In the genomic region with DNA sequence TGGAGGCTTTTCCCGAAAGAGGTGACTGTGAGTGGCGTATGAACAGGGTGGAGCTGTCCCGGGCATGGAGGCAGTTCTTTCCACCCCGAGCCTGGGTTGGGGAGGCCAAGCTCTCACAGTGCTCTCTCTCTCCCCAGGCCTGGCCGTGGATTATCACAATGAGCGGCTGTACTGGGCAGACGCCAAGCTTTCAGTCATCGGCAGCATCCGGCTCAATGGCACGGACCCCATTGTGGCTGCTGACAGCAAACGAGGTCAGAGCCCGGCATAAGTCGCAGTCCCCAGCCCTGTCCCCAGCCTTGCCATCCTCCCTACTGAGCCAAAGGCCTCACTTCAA, we compare ENCODE assay signal across 22 cellular contexts. TPM values are rescaled to one million over a fixed set of nuclear protein-coding genes. Genes with fewer than 3 reads are reported as not detected.
DNase-seq lines count a peak whose midpoint lies in the region.
"Had no signal": no experiment of that assay in that cellular context is flagged by ENCODE, and none has a peak within 500 bp of the region (broad histone marks: within the 10 kb centered on the region; RNA-seq: fewer than 3 reads in every experiment).

No MANE protein-coding gene starts in this region.

- H3K27ac ChIP-seq in layer of hippocampus (ENCODE audit: low read depth, low read length) = peak overlapping the region; percentile 62
- H3K27ac ChIP-seq in substantia nigra (ENCODE audit: low read depth, low read length, poor library complexity, severe bottlenecking) = peak overlapping the region; percentile 69
- H3K27ac ChIP-seq: upper lobe of right lung had no signal

- H3K27me3 ChIP-seq in layer of hippocampus (ENCODE audit: control insufficient read depth, insufficient read depth, low read length) = no peaks in the 10 kb centered on the region
- H3K27me3 ChIP-seq: upper lobe of right lung had no signal

- DNase-seq in amygdala (lab: John Stamatoyannopoulos, UW) (peak in 45 of 56 donors; percentile 11 to 87 (median 61)), globus pallidus (ENCODE audit: low spot score) (peak; percentile 82), substantia nigra (lab: John Stamatoyannopoulos, UW) (peak in 42 of 49 donors; percentile 13 to 88 (median 48)), GDM1 (lab: John Stamatoyannopoulos, UW) (no peak), foreskin melanocyte (no peak), DMS153 (lab: John Stamatoyannopoulos, UW) (no peak)
- DNase-seq in activated T-helper 1 cell treated with anti-CD3 and anti-CD28 coated beads, Interleukin-12 subunit alpha, Interleukin-12 subunit beta, Interleukin-2, Interleukin-4 antibody, amounts not matched to agents 30 ng/mL and 10 ng/mL and 1 ng/mL, durations not matched to agents 14 hours and 24 hours and 36 hours (ENCODE audit: low spot score) = no peak
- DNase-seq: activated B cell treated with CpG ODN at 0.5 μM for 24 hours; activated CD4-positive, alpha-beta memory T cell treated with anti-CD3 and anti-CD28 coated beads for 36 hours; activated naive CD4-positive, alpha-beta T cell treated with Interleukin-2 at 50 U/mL for 16 hours; activated T-cell treated with anti-CD3 and anti-CD28 coated beads, Interleukin-2, amount 50 U/mL, for 1 hour; DND-41; natural killer cell; NCI-H1105 treated with DMSO at 0.1 percent for 48 hours; NCI-H2081; NCI-H510A treated with DMSO at 0.1 percent for 48 hours; small intestine; stimulated activated CD4-positive, alpha-beta T cell treated with anti-CD3 and anti-CD28 coated beads, Interleukin-2, amount 100 ng/mL, for 48 hours; stimulated activated naive CD8-positive, alpha-beta T cell treated with anti-CD3 and anti-CD28 coated beads, Interleukin-15, amount 100 ng/mL, for 72 hours; upper lobe of right lung had no signal

- H3K9me3 Mint-ChIP-seq in activated T-helper 1 cell treated with anti-CD3 and anti-CD28 coated beads, Interleukin-12 subunit alpha, Interleukin-12 subunit beta, Interleukin-2, Interleukin-4 antibody, amounts not matched to agents 30 ng/mL and 10 ng/mL and 1 ng/mL, durations not matched to agents 14 hours and 24 hours and 36 hours = no peaks in the 10 kb centered on the region
- H3K9me3 Mint-ChIP-seq: activated B cell treated with CpG ODN at 0.5 μM for 24 hours; activated CD4-positive, alpha-beta memory T cell treated with anti-CD3 and anti-CD28 coated beads for 36 hours; natural killer cell; stimulated activated naive CD8-positive, alpha-beta T cell treated with anti-CD3 and anti-CD28 coated beads, Interleukin-15, amount 100 ng/mL, for 72 hours; T-helper 2 cell treated with Interferon-gamma antibody and Interleukin-4, amounts not matched to agents 5 μg/mL and 100 μg/mL, for 36 hours had no signal

- intact Hi-C loops in activated T-helper 1 cell treated with anti-CD3 and anti-CD28 coated beads, Interleukin-12 subunit alpha, Interleukin-12 subunit beta, Interleukin-2, Interleukin-4 antibody, amounts not matched to agents 30 ng/mL and 10 ng/mL and 1 ng/mL, durations not matched to agents 14 hours and 24 hours and 36 hours (cut with micrococcal nuclease) = no loop called here

- no peak overlapping the region for H3K4me3 Mint-ChIP-seq in activated T-helper 1 cell treated with anti-CD3 and anti-CD28 coated beads, Interleukin-12 subunit alpha, Interleukin-12 subunit beta, Interleukin-2, Interleukin-4 antibody, amounts not matched to agents 30 ng/mL and 10 ng/mL and 1 ng/mL, durations not matched to agents 14 hours and 24 hours and 36 hours
- H3K4me3 Mint-ChIP-seq: activated B cell treated with CpG ODN at 0.5 μM for 24 hours; activated CD4-positive, alpha-beta memory T cell treated with anti-CD3 and anti-CD28 coated beads for 36 hours; natural killer cell; stimulated activated naive CD8-positive, alpha-beta T cell treated with anti-CD3 and anti-CD28 coated beads, Interleukin-15, amount 100 ng/mL, for 72 hours; T-helper 2 cell treated with Interferon-gamma antibody and Interleukin-4, amounts not matched to agents 5 μg/mL and 100 μg/mL, for 36 hours had no signal

- H3K36me3 Mint-ChIP-seq in activated T-helper 1 cell treated with anti-CD3 and anti-CD28 coated beads, Interleukin-12 subunit alpha, Interleukin-12 subunit beta, Interleukin-2, Interleukin-4 antibody, amounts not matched to agents 30 ng/mL and 10 ng/mL and 1 ng/mL, durations not matched to agents 14 hours and 24 hours and 36 hours (ENCODE audit: low read depth) = no peaks in the 10 kb centered on the region
- H3K36me3 Mint-ChIP-seq: activated CD4-positive, alpha-beta memory T cell treated with anti-CD3 and anti-CD28 coated beads for 36 hours; natural killer cell had no signal

- no peak overlapping the region for H3K27ac Mint-ChIP-seq in activated T-helper 1 cell treated with anti-CD3 and anti-CD28 coated beads, Interleukin-12 subunit alpha, Interleukin-12 subunit beta, Interleukin-2, Interleukin-4 antibody, amounts not matched to agents 30 ng/mL and 10 ng/mL and 1 ng/mL, durations not matched to agents 14 hours and 24 hours and 36 hours
- H3K27ac Mint-ChIP-seq: activated B cell treated with CpG ODN at 0.5 μM for 24 hours; activated CD4-positive, alpha-beta memory T cell treated with anti-CD3 and anti-CD28 coated beads for 36 hours; natural killer cell; stimulated activated naive CD8-positive, alpha-beta T cell treated with anti-CD3 and anti-CD28 coated beads, Interleukin-15, amount 100 ng/mL, for 72 hours; T-helper 2 cell treated with Interferon-gamma antibody and Interleukin-4, amounts not matched to agents 5 μg/mL and 100 μg/mL, for 36 hours had no signal

- H3K4me1 Mint-ChIP-seq in activated T-helper 1 cell treated with anti-CD3 and anti-CD28 coated beads, Interleukin-12 subunit alpha, Interleukin-12 subunit beta, Interleukin-2, Interleukin-4 antibody, amounts not matched to agents 30 ng/mL and 10 ng/mL and 1 ng/mL, durations not matched to agents 14 hours and 24 hours and 36 hours (ENCODE audit: low read depth) = peaks cover 8% of the 10 kb centered on the region

- peaks cover 9% of the 10 kb centered on the region for H3K27me3 Mint-ChIP-seq in activated T-helper 1 cell treated with anti-CD3 and anti-CD28 coated beads, Interleukin-12 subunit alpha, Interleukin-12 subunit beta, Interleukin-2, Interleukin-4 antibody, amounts not matched to agents 30 ng/mL and 10 ng/mL and 1 ng/mL, durations not matched to agents 14 hours and 24 hours and 36 hours (ENCODE audit: insufficient read depth)

RNA-seq across cellular contexts. Expression of a gene that starts 7.7 kb away (rescaled TPM):
- total RNA-seq in activated T-helper 1 cell treated with anti-CD3 and anti-CD28 coated beads, Interleukin-12 subunit alpha, Interleukin-12 subunit beta, Interleukin-2, Interleukin-4 antibody, amounts not matched to agents 30 ng/mL and 10 ng/mL and 1 ng/mL, durations not matched to agents 14 hours and 24 hours and 36 hours = 0.36 and 0.49 TPM in 2 replicates
- total RNA-seq: upper lobe of right lung had no signal

RNA-seq across cellular contexts. Expression of a gene that starts 20.6 kb away (rescaled TPM):
- 276 and 280 TPM in 2 replicates for total RNA-seq in activated T-helper 1 cell treated with anti-CD3 and anti-CD28 coated beads, Interleukin-12 subunit alpha, Interleukin-12 subunit beta, Interleukin-2, Interleukin-4 antibody, amounts not matched to agents 30 ng/mL and 10 ng/mL and 1 ng/mL, durations not matched to agents 14 hours and 24 hours and 36 hours

RNA-seq across cellular contexts. Expression of a gene that starts 42.1 kb away (rescaled TPM):
- 3.1 and 4.2 TPM in 2 replicates for total RNA-seq in activated T-helper 1 cell treated with anti-CD3 and anti-CD28 coated beads, Interleukin-12 subunit alpha, Interleukin-12 subunit beta, Interleukin-2, Interleukin-4 antibody, amounts not matched to agents 30 ng/mL and 10 ng/mL and 1 ng/mL, durations not matched to agents 14 hours and 24 hours and 36 hours

Comparison
In these comparisons a context has a peak if more than half of its experiments do, and no peak if none do; other contexts are left out.
1. DNase-seq: peak in amygdala (45 of 56), globus pallidus (single experiment) and substantia nigra (42 of 49); none in activated T-helper 1 cell treated with anti-CD3 and anti-CD28 coated beads, Interleukin-12 subunit alpha, Interleukin-12 subunit beta, Interleukin-2, Interleukin-4 antibody, amounts not matched to agents 30 ng/mL and 10 ng/mL and 1 ng/mL, durations not matched to agents 14 hours and 24 hours and 36 hours (single experiment), GDM1 (single experiment), foreskin melanocyte (single experiment) and DMS153 (single experiment).